In the genomic region with DNA sequence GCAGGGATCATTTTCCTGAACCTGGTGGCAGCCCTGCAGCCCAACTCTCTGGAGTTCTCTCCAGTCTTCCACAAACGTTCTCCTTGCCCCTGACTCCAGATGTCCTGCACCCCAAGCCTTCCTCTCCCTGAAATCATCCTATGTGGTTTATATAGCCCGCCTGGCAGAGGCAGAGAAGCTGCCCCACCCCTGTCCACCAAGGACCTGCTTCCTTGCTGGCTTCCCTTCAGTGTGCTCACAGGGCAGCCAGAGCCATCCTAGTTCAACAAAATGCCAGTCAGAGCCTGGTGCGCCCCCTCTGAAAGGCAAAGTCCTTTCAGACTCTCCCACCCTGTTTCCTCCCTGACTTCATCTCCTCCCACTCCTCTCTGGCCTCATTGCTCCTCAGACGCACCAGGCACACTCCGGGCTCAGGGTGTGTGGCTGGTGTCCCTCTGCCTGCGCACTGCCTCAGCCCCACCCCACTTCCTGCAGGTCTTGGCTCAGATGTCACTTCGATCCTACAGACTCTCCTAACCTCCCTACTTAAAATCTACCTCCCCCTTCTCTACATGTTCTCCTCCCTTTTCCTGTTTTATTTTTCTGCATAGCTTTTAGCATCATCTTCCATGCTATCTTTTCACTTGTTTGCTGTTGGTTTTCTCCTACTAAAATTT, we compare ENCODE assay signal across 10 cellular contexts. TPM values are rescaled to one million over a fixed set of nuclear protein-coding genes. Genes with fewer than 3 reads are reported as not detected.
DNase-seq lines count a peak whose midpoint lies in the region; ATAC-seq and TF ChIP-seq lines count a peak whose summit lies in the region.
"Had no signal": no experiment of that assay in that cellular context is flagged by ENCODE, and none has a peak within 500 bp of the region (broad histone marks: within the 10 kb centered on the region; RNA-seq: fewer than 3 reads in every experiment).

No MANE protein-coding gene starts in this region.

- H3K27ac ChIP-seq in endodermal cell (ENCODE audit: low read depth, low read length) (no peak overlapping the region), skeletal muscle tissue (ENCODE audit: low read depth, low read length) (no peak overlapping the region)
- H3K27ac ChIP-seq: 22Rv1 had no signal

- H3K4me1 ChIP-seq in endodermal cell (ENCODE audit: control insufficient read depth, insufficient read depth, low read length) (peaks cover 23% of the 10 kb centered on the region), skeletal muscle tissue (ENCODE audit: control insufficient read depth in 3 of 3, insufficient read depth in 3 of 3, low read length in 3 of 3) (peaks cover 51 to 86% (median 63%) of the 10 kb centered on the region in 3 donors)

- H3K36me3 Mint-ChIP-seq in endodermal cell (ENCODE audit: low read depth): no peaks in the 10 kb centered on the region

- peaks cover 4% of the 10 kb centered on the region for H3K9me3 Mint-ChIP-seq in endodermal cell

- WGBS in endodermal cell (ENCODE audit: insufficient coverage in 1 of 2, insufficient read length in 1 of 2), 2 experiments: 26 to 50% methylated on average over 5 to 7 of the region's 7 CpGs

- H3K27me3 Mint-ChIP-seq in endodermal cell (ENCODE audit: insufficient read depth): peaks cover 65% of the 10 kb centered on the region

- no peak for TF ChIP-seq CTCF in endodermal cell (conservative IDR thresholded peaks at IDR 0.05)

- H3K4me1 Mint-ChIP-seq in endodermal cell: peaks cover 54% of the 10 kb centered on the region

- no peaks in the 10 kb centered on the region for H3K9me3 ChIP-seq in endodermal cell (ENCODE audit: control insufficient read depth, low read length)
- H3K9me3 ChIP-seq in skeletal muscle tissue (ENCODE audit: control insufficient read depth in 3 of 3, low read length in 3 of 3): no peaks in the 10 kb centered on the region

- no peaks in the 10 kb centered on the region for H3K27me3 ChIP-seq in endodermal cell (ENCODE audit: control insufficient read depth, insufficient read depth, low read length, poor library complexity, severe bottlenecking)
- peaks cover 0 to 10% (median 3%) of the 10 kb centered on the region in 3 donors for H3K27me3 ChIP-seq in skeletal muscle tissue (ENCODE audit: control insufficient read depth in 3 of 3, insufficient read depth in 3 of 3, low read length in 3 of 3)

- no peaks in the 10 kb centered on the region for H3K36me3 ChIP-seq in endodermal cell (ENCODE audit: control insufficient read depth, insufficient read depth, low read length)
- H3K36me3 ChIP-seq in skeletal muscle tissue (ENCODE audit: control insufficient read depth in 3 of 3, insufficient read depth in 3 of 3, low read length in 3 of 3): no peaks in the 10 kb centered on the region

- H3K9ac ChIP-seq in endodermal cell (ENCODE audit: extremely low read depth, low read length, poor library complexity, severe bottlenecking) (no peak overlapping the region), skeletal muscle tissue (ENCODE audit: low read depth in 1 of 3, low read length in 3 of 3) (peak overlapping the region in 2 of 3 donors; percentile 14 to 60)

- H3K4me3 ChIP-seq in endodermal cell (ENCODE audit: low read length) (no peak overlapping the region), skeletal muscle tissue (ENCODE audit: low read length in 3 of 3) (no peak overlapping the region)

- ATAC-seq in HG03469 (IDR thresholded peaks at IDR 0.05; ENCODE audit: unreplicated experiment) (no peak), HG03565 (IDR thresholded peaks at IDR 0.05; ENCODE audit: unreplicated experiment) (no peak), HG03280 (IDR thresholded peaks at IDR 0.05; ENCODE audit: unreplicated experiment) (no peak)

- H3K4me3 Mint-ChIP-seq in endodermal cell: peak overlapping the region; percentile 3

- H3K27ac Mint-ChIP-seq in endodermal cell: peak overlapping the region; percentile 15

- DNase-seq in NCI-H1417 (lab: John Stamatoyannopoulos, UW) (peak in 2 of 3 experiments; percentile 6 to 27), NCI-H1417 treated with DMSO at 0.1 percent for 48 hours (lab: John Stamatoyannopoulos, UW) (no peak), SK-N-DZ (ENCODE audit: low spot score) (peak; percentile 30), endodermal cell (peak; percentile 81)

RNA-seq across cellular contexts. Expression of gene KBTBD13, which starts 5.9 kb away (rescaled TPM):
- polyA plus RNA-seq in SK-N-DZ (2014; cell fraction: cytosol; rRNA removed): 0.10 and 0.23 TPM in 2 replicates
- polyA plus RNA-seq in SK-N-DZ (2014; cell fraction: nucleus; rRNA removed): 0.39 TPM in 1 of 2 replicates, not detected in the other
- total RNA-seq in endodermal cell: not detected
- not detected for polyA plus RNA-seq in endodermal cell (2013, experiment 1 of 2)
- polyA plus RNA-seq in endodermal cell (2013, experiment 2 of 2): not detected
- total RNA-seq in skeletal muscle tissue: 1.6 TPM
- total RNA-seq: kidney epithelial cell had no signal

RNA-seq across cellular contexts. Expression of gene RASL12, which starts 14.6 kb away (rescaled TPM):
- not detected in 2 replicates for polyA plus RNA-seq in SK-N-DZ (2014; cell fraction: cytosol; rRNA removed)
- not detected in 2 replicates for polyA plus RNA-seq in SK-N-DZ (2014; cell fraction: nucleus; rRNA removed)
- total RNA-seq in endodermal cell (10 to 100 TPM; 27.2 TPM), skeletal muscle tissue (15.1 TPM)
- polyA plus RNA-seq in endodermal cell (2013, experiment 1 of 2): 11.5 TPM
- polyA plus RNA-seq in endodermal cell (2013, experiment 2 of 2): 11.1 TPM

RNA-seq across cellular contexts. Expression of gene UBAP1L, which starts 32.6 kb away (rescaled TPM):
- 0.58 and 0.83 TPM in 2 replicates for polyA plus RNA-seq in SK-N-DZ (2014; cell fraction: cytosol; rRNA removed)
- 7.6 and 9.6 TPM in 2 replicates for polyA plus RNA-seq in SK-N-DZ (2014; cell fraction: nucleus; rRNA removed)
- 1 to 10 TPM; 3.4 to 4.2 TPM for total RNA-seq in endodermal cell
- 2.7 TPM for polyA plus RNA-seq in endodermal cell (2013, experiment 1 of 2)
- 3.1 TPM for polyA plus RNA-seq in endodermal cell (2013, experiment 2 of 2)
- 2.1 TPM for total RNA-seq in skeletal muscle tissue

RNA-seq across cellular contexts. Expression of gene SLC51B, which starts 37.2 kb away (rescaled TPM):
- not detected in 2 replicates for polyA plus RNA-seq in SK-N-DZ (2014; cell fraction: cytosol; rRNA removed)
- polyA plus RNA-seq in SK-N-DZ (2014; cell fraction: nucleus; rRNA removed): not detected in 2 replicates
- not detected for total RNA-seq in endodermal cell
- polyA plus RNA-seq in endodermal cell (2013, experiment 1 of 2): not detected
- not detected for polyA plus RNA-seq in endodermal cell (2013, experiment 2 of 2)
- 0.52 TPM for total RNA-seq in skeletal muscle tissue
- total RNA-seq: kidney epithelial cell had no signal

RNA-seq across cellular contexts. Expression of gene PDCD7, which starts 51.2 kb away (rescaled TPM):
- polyA plus RNA-seq in SK-N-DZ (2014; cell fraction: cytosol; rRNA removed): 27.4 and 28.9 TPM in 2 replicates
- polyA plus RNA-seq in SK-N-DZ (2014; cell fraction: nucleus; rRNA removed): 9.7 and 9.8 TPM in 2 replicates
- total RNA-seq in endodermal cell (10 to 100 TPM; 25.4 to 33.1 TPM), skeletal muscle tissue (11.5 TPM)
- 25.7 TPM for polyA plus RNA-seq in endodermal cell (2013, experiment 1 of 2)
- polyA plus RNA-seq in endodermal cell (2013, experiment 2 of 2): 20.7 TPM
